Comparison of ENCODE assay signal across 19 cellular contexts in the genomic region with DNA sequence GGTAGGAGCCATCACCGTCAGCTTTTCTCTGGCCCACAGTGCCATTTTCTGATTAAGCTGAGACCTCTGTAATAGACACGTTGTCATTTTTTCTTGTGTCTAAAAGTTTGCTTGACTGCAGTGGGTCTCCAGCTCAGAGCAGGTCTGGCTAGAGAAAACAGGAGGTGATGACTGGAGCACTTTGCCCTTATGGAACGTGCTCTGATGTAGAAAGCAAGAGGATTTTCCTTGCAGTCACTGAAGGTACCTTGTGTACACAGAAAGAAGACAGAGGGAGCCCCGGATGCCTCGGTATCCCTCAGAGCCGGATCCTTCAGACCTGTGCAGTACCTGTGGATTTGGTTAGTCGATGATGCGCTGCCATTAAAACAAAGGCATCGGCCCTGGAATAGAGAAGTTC.
"Had no signal": no experiment of that assay in that cellular context is flagged by ENCODE, and none has a peak within 500 bp of the region (broad histone marks: within the 10 kb centered on the region; RNA-seq: fewer than 3 reads in every experiment).

No MANE protein-coding gene starts in this region.

- H3K27ac Mint-ChIP-seq: activated CD4-positive, alpha-beta T cell treated with anti-CD3 and anti-CD28 coated beads, Interleukin-2, amount 10 ng/mL, durations not matched to agents 7 days and 5 days; activated naive CD8-positive, alpha-beta T cell treated with anti-CD3 and anti-CD28 coated beads, Interleukin-2, amount 10 ng/mL, durations not matched to agents 7 days and 5 days; endodermal cell; WTC11 had no signal

- H3K4me3 ChIP-seq: breast epithelium, gastroesophageal sphincter, sigmoid colon, testis had no signal

- H3K9me3 ChIP-seq: breast epithelium, gastroesophageal sphincter, sigmoid colon, testis had no signal

- H3K27me3 Mint-ChIP-seq: activated CD4-positive, alpha-beta T cell treated with anti-CD3 and anti-CD28 coated beads, Interleukin-2, amount 10 ng/mL, durations not matched to agents 7 days and 5 days; activated naive CD8-positive, alpha-beta T cell treated with anti-CD3 and anti-CD28 coated beads, Interleukin-2, amount 10 ng/mL, durations not matched to agents 7 days and 5 days; stimulated activated naive CD8-positive, alpha-beta T cell treated with anti-CD3 and anti-CD28 coated beads, Interleukin-15, amount 100 ng/mL, for 72 hours had no signal

- H3K4me3 Mint-ChIP-seq: activated CD4-positive, alpha-beta T cell treated with anti-CD3 and anti-CD28 coated beads, Interleukin-2, amount 10 ng/mL, durations not matched to agents 7 days and 5 days; activated naive CD8-positive, alpha-beta T cell treated with anti-CD3 and anti-CD28 coated beads, Interleukin-2, amount 10 ng/mL, durations not matched to agents 7 days and 5 days; endodermal cell; neural crest cell; stimulated activated naive CD8-positive, alpha-beta T cell treated with anti-CD3 and anti-CD28 coated beads, Interleukin-15, amount 100 ng/mL, for 72 hours; WTC11 had no signal

- FAIRE-seq: TTC549, urothelium cell line had no signal

- H3K27me3 ChIP-seq: breast epithelium, gastroesophageal sphincter, sigmoid colon, testis had no signal

- ATAC-seq: gastroesophageal sphincter; left lobe of liver; stimulated activated naive CD8-positive, alpha-beta T cell treated with anti-CD3 and anti-CD28 coated beads, Interleukin-15, amount 100 ng/mL, for 72 hours; WTC11 had no signal

- H3K27ac ChIP-seq: gastroesophageal sphincter, testis had no signal

- H3K36me3 ChIP-seq: breast epithelium, gastroesophageal sphincter, sigmoid colon had no signal

- H3K9me3 Mint-ChIP-seq: endodermal cell; neural crest cell; stimulated activated naive CD8-positive, alpha-beta T cell treated with anti-CD3 and anti-CD28 coated beads, Interleukin-15, amount 100 ng/mL, for 72 hours; WTC11 had no signal

- DNase-seq: activated CD4-positive, alpha-beta T cell treated with anti-CD3 and anti-CD28 coated beads, Interleukin-2, amount 10 ng/mL, durations not matched to agents 7 days and 5 days; activated CD8-positive, alpha-beta memory T cell treated with anti-CD3 and anti-CD28 coated beads, Interleukin-2, amount 50 U/mL, for 48 hours; activated naive CD8-positive, alpha-beta T cell treated with anti-CD3 and anti-CD28 coated beads, Interleukin-2, amount 10 ng/mL, durations not matched to agents 7 days and 5 days; dermis blood vessel endothelial cell; endodermal cell; erythroblast; islet precursor cell; sigmoid colon; stimulated activated CD4-positive, alpha-beta T cell treated with anti-CD3 and anti-CD28 coated beads, Interleukin-1b, Interleukin-23, amount 100 ng/mL, for 48 hours; stimulated activated naive CD8-positive, alpha-beta T cell treated with anti-CD3 and anti-CD28 coated beads, Interleukin-15, amount 100 ng/mL, for 72 hours; SW 1271; testis had no signal
